In genomic region chr11:130022799-130023198, GRCh38 we compare ENCODE assay signal across 13 cellular contexts. TPM values are rescaled to one million over a fixed set of nuclear protein-coding genes. Genes with fewer than 3 reads are reported as not detected.
DNase-seq lines count a peak whose midpoint lies in the region; ATAC-seq and TF ChIP-seq lines count a peak whose summit lies in the region.
"Had no signal": no experiment of that assay in that cellular context is flagged by ENCODE, and none has a peak within 500 bp of the region (broad histone marks: within the 10 kb centered on the region; RNA-seq: fewer than 3 reads in every experiment).

No MANE protein-coding gene starts in this region.

- H3K9me3 ChIP-seq in mucosa of descending colon, result no peaks in the 10 kb centered on the region

- H3K4me3 ChIP-seq in epithelial cell of proximal tubule (ENCODE audit: low read depth, low read length) (no peak overlapping the region), mucosa of descending colon (no peak overlapping the region)
- H3K4me3 ChIP-seq: skin epidermis had no signal

- H3K27ac Mint-ChIP-seq in Calu3 (ENCODE audit: unreplicated experiment), result peak overlapping the region; percentile 57

- BruUV-seq in Calu3 (replicated peaks; lab: Mats Ljungman, UMichigan), result no TSS peak

- H3K36me3 ChIP-seq in mucosa of descending colon (ENCODE audit: low read depth), result no peaks in the 10 kb centered on the region

- H3K4me1 Mint-ChIP-seq in Calu3 (ENCODE audit: low read depth, unreplicated experiment), result peaks cover 22% of the 10 kb centered on the region

- TF ChIP-seq CTCF in Calu3 (IDR thresholded peaks at IDR 0.05; ENCODE audit: unreplicated experiment), result no peak
- peak; percentile 11 for TF ChIP-seq CTCF in epithelial cell of proximal tubule (conservative IDR thresholded peaks at IDR 0.05; ENCODE audit: low read depth, low read length)
- no peak for TF ChIP-seq CTCF in mucosa of descending colon (IDR thresholded peaks at IDR 0.05)

- no peak overlapping the region for H3K4me3 Mint-ChIP-seq in Calu3 (ENCODE audit: low read depth, unreplicated experiment)

- H3K4me1 ChIP-seq in mucosa of descending colon (ENCODE audit: low read depth), result no peaks in the 10 kb centered on the region

- CTCF ChIA-PET in Calu3 (lab: Charles Lee), result no interaction called here

- ATAC-seq in GM21367 (IDR thresholded peaks at IDR 0.05; ENCODE audit: unreplicated experiment), result peak; percentile 27
- peak; percentile 38 for ATAC-seq in HG03354 (IDR thresholded peaks at IDR 0.05; ENCODE audit: poor library complexity, severe bottlenecking, unreplicated experiment)
- ATAC-seq in mucosa of descending colon, result no peak

- intact Hi-C loops in Calu3 (cut with micrococcal nuclease; ENCODE audit: unreplicated experiment) (no loop called here), mucosa of descending colon (cut with DNase I, micrococcal nuclease) (no loop called here)

- DNase-seq in Calu3 (no peak), epithelial cell of proximal tubule (ENCODE audit: low read depth) (no peak), mucosa of descending colon (no peak), activated gamma-delta T cell (lab: John Stamatoyannopoulos, UW) (no peak), NCI-H2227 treated with DMSO at 0.1 percent for 48 hours (lab: John Stamatoyannopoulos, UW) (no peak)
- DNase-seq in central memory CD4-positive, alpha-beta T cell, result no peak
- DNase-seq: effector CD8-positive, alpha-beta T cell; GDM1; hippocampal formation; NCI-H524 treated with DMSO at 0.1 percent for 48 hours had no signal

- no peaks in the 10 kb centered on the region for H3K27me3 Mint-ChIP-seq in Calu3 (ENCODE audit: unreplicated experiment)

- H3K9me3 Mint-ChIP-seq in Calu3 (ENCODE audit: low read depth, unreplicated experiment), result no peaks in the 10 kb centered on the region

- no peaks in the 10 kb centered on the region for H3K36me3 Mint-ChIP-seq in Calu3 (ENCODE audit: insufficient read depth, unreplicated experiment)

RNA-seq across cellular contexts. Expression of gene PRDM10, which starts 20.2 kb away (rescaled TPM):
- total RNA-seq in Calu3 (2022) (5.0 and 8.1 TPM in 2 replicates), epithelial cell of proximal tubule (5.1 and 7.9 TPM in 2 replicates), mucosa of descending colon (10 to 100 TPM; 12.1 to 17.9 (median 14.0) TPM)

RNA-seq across cellular contexts. Expression of gene APLP2, which starts 46.9 kb away (rescaled TPM):
- 446 and 447 TPM in 2 replicates for total RNA-seq in Calu3 (2022)
- 323 and 548 TPM in 2 replicates for total RNA-seq in epithelial cell of proximal tubule
- 100 to 1,000 TPM; 328 to 406 (median 400) TPM for total RNA-seq in mucosa of descending colon
